ENCODE assay signal across 15 cellular contexts in the genomic region with DNA sequence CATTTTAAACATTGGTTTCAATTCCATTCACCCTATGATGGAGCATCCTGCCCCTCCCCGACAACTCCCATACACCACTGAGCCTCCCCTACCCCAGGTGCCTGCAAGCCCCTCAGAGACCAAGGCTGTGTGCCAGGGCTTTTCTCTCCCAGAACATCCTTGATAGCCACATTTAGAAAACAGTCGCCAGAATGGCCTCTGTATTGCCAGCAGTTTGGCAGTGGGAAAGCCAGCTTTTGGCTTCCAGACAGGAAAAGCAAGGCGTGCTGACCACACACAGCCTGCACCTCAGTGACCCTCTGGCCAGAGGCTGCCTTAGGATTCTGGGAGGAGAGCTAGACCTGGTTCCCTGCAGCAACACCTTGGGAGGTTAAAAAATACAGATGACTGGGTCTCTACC. TPM values are rescaled to one million over a fixed set of nuclear protein-coding genes. Genes with fewer than 3 reads are reported as not detected.
DNase-seq lines count a peak whose midpoint lies in the region; ATAC-seq and TF ChIP-seq lines count a peak whose summit lies in the region.
"Had no signal": no experiment of that assay in that cellular context is flagged by ENCODE, and none has a peak within 500 bp of the region (broad histone marks: within the 10 kb centered on the region; RNA-seq: fewer than 3 reads in every experiment).

No MANE protein-coding gene starts in this region.

- no peak for TF ChIP-seq EP300 in sigmoid colon (IDR thresholded peaks at IDR 0.05)

- DNase-seq in ELR (ENCODE audit: low read depth), result peak; percentile 30
- DNase-seq in adipocyte (ENCODE audit: low read depth), result no peak
- DNase-seq in fibroblast of mammary gland (ENCODE audit: low read depth), result peak; percentile 69
- DNase-seq in sigmoid colon, result no peak
- no peak for DNase-seq in activated T-cell treated with anti-CD3 and anti-CD28 coated beads, Interleukin-2, amount 50 U/mL, for 72 hours
- no peak for DNase-seq in naive thymus-derived CD4-positive, alpha-beta T cell
- no peak for DNase-seq in T-helper 2 cell
- DNase-seq: activated CD4-positive, alpha-beta memory T cell treated with anti-CD3 and anti-CD28 coated beads, Interleukin-2, amount 10 ng/mL, durations not matched to agents 7 days and 5 days; DMS79; NCI-H187; NCI-H774; pancreas; SHP77 had no signal

- 79 to 81% methylated on average over 3 of the region's 3 CpGs for WGBS in sigmoid colon, 2 donors

- H3K9me3 ChIP-seq in adipocyte (ENCODE audit: control insufficient read depth, low read length) (no peaks in the 10 kb centered on the region), sigmoid colon (no peaks in the 10 kb centered on the region)
- H3K9me3 ChIP-seq in naive thymus-derived CD4-positive, alpha-beta T cell (ENCODE audit: control insufficient read depth in 2 of 3, low read length in 3 of 3), result no peaks in the 10 kb centered on the region
- H3K9me3 ChIP-seq: BLaER1, pancreas had no signal

- no peak overlapping the region for H3K4me3 Mint-ChIP-seq in activated T-cell treated with anti-CD3 and anti-CD28 coated beads, Interleukin-2, amount 50 U/mL, for 72 hours
- no peak overlapping the region for H3K4me3 Mint-ChIP-seq in naive thymus-derived CD4-positive, alpha-beta T cell
- H3K4me3 Mint-ChIP-seq: activated CD4-positive, alpha-beta memory T cell treated with anti-CD3 and anti-CD28 coated beads, Interleukin-2, amount 10 ng/mL, durations not matched to agents 7 days and 5 days had no signal

- intact Hi-C loops in sigmoid colon (cut with DNase I), result no loop called here
- intact Hi-C loops in naive thymus-derived CD4-positive, alpha-beta T cell (cut with micrococcal nuclease), result no loop called here

- no peak for ATAC-seq in HG03097 (IDR thresholded peaks at IDR 0.05; ENCODE audit: low FRiP score, unreplicated experiment)
- no peak for ATAC-seq in activated T-cell treated with anti-CD3 and anti-CD28 coated beads, Interleukin-2, amount 50 U/mL, for 72 hours (replicated peaks in 1 of 2)
- ATAC-seq in naive thymus-derived CD4-positive, alpha-beta T cell, result no peak

- H3K27me3 Mint-ChIP-seq in activated T-cell treated with anti-CD3 and anti-CD28 coated beads, Interleukin-2, amount 50 U/mL, for 72 hours (ENCODE audit: low read depth), result peaks cover 24% of the 10 kb centered on the region
- peaks cover 4 to 23% (median 10%) of the 10 kb centered on the region in 5 donors for H3K27me3 Mint-ChIP-seq in naive thymus-derived CD4-positive, alpha-beta T cell

- H3K27me3 ChIP-seq in adipocyte (replicated peaks; ENCODE audit: control insufficient read depth, insufficient read depth, low read length) (no peaks in the 10 kb centered on the region), sigmoid colon (no peaks in the 10 kb centered on the region)
- no peaks in the 10 kb centered on the region for H3K27me3 ChIP-seq in naive thymus-derived CD4-positive, alpha-beta T cell (ENCODE audit: control insufficient read depth in 2 of 2, insufficient read depth in 2 of 2, low read length in 2 of 2)
- H3K27me3 ChIP-seq: BLaER1, pancreas had no signal

- no peaks in the 10 kb centered on the region for H3K9me3 Mint-ChIP-seq in activated T-cell treated with anti-CD3 and anti-CD28 coated beads, Interleukin-2, amount 50 U/mL, for 72 hours
- H3K9me3 Mint-ChIP-seq in naive thymus-derived CD4-positive, alpha-beta T cell, result peaks cover 0 to 5% (median 0%) of the 10 kb centered on the region in 11 donors

- peak overlapping the region; percentile 79 to 88 (median 86) for H3K27ac ChIP-seq in sigmoid colon
- H3K27ac ChIP-seq in naive thymus-derived CD4-positive, alpha-beta T cell (ENCODE audit: low read depth, low read length), result no peak overlapping the region
- H3K27ac ChIP-seq: BLaER1, pancreas had no signal

- H3K27ac Mint-ChIP-seq in activated T-cell treated with anti-CD3 and anti-CD28 coated beads, Interleukin-2, amount 50 U/mL, for 72 hours, result no peak overlapping the region
- no peak overlapping the region for H3K27ac Mint-ChIP-seq in naive thymus-derived CD4-positive, alpha-beta T cell
- H3K27ac Mint-ChIP-seq: activated CD4-positive, alpha-beta memory T cell treated with anti-CD3 and anti-CD28 coated beads, Interleukin-2, amount 10 ng/mL, durations not matched to agents 7 days and 5 days had no signal

- H3K36me3 ChIP-seq in adipocyte (ENCODE audit: control insufficient read depth, insufficient read depth, low read length, severe bottlenecking) (no peaks in the 10 kb centered on the region), sigmoid colon (no peaks in the 10 kb centered on the region)
- H3K36me3 ChIP-seq in naive thymus-derived CD4-positive, alpha-beta T cell (ENCODE audit: control insufficient read depth in 2 of 3, insufficient read depth in 3 of 3, low read length in 3 of 3), result no peaks in the 10 kb centered on the region
- H3K36me3 ChIP-seq: BLaER1, pancreas had no signal

- TF ChIP-seq CTCF in fibroblast of mammary gland (conservative IDR thresholded peaks at IDR 0.05; ENCODE audit: control insufficient read depth, insufficient read depth, low read depth, low read length) (no peak), sigmoid colon (IDR thresholded peaks at IDR 0.05) (no peak)

- TF ChIP-seq POLR2A in sigmoid colon (IDR thresholded peaks at IDR 0.05), result no peak

- peak overlapping the region; percentile 69 for H3K9ac ChIP-seq in adipocyte (ENCODE audit: low read length)
- H3K9ac ChIP-seq: BLaER1 had no signal

- no peak overlapping the region for H3K4me3 ChIP-seq in adipocyte (ENCODE audit: low read length)
- no peak overlapping the region for H3K4me3 ChIP-seq in fibroblast of mammary gland (ENCODE audit: control insufficient read depth, low read depth, low read length)
- no peak overlapping the region for H3K4me3 ChIP-seq in sigmoid colon
- H3K4me3 ChIP-seq in naive thymus-derived CD4-positive, alpha-beta T cell (ENCODE audit: low read length), result no peak overlapping the region
- H3K4me3 ChIP-seq: BLaER1, pancreas had no signal

- POLR2A ChIA-PET in naive thymus-derived CD4-positive, alpha-beta T cell (lab: Charles Lee), result no interaction called here

- H3K4me1 Mint-ChIP-seq in activated T-cell treated with anti-CD3 and anti-CD28 coated beads, Interleukin-2, amount 50 U/mL, for 72 hours (ENCODE audit: low read depth), result peaks cover 14% of the 10 kb centered on the region
- H3K4me1 Mint-ChIP-seq in naive thymus-derived CD4-positive, alpha-beta T cell, result peaks cover 0 to 16% (median 5%) of the 10 kb centered on the region in 7 donors

- H3K4me1 ChIP-seq in adipocyte (ENCODE audit: control insufficient read depth, insufficient read depth, low read length), result peaks cover 37% of the 10 kb centered on the region
- H3K4me1 ChIP-seq in sigmoid colon, result peaks cover 0 to 27% (median 10%) of the 10 kb centered on the region in 4 donors
- H3K4me1 ChIP-seq in naive thymus-derived CD4-positive, alpha-beta T cell (ENCODE audit: control insufficient read depth in 2 of 2, insufficient read depth in 2 of 2, low read length in 2 of 2), result no peaks in the 10 kb centered on the region
- H3K4me1 ChIP-seq: pancreas had no signal

- CTCF ChIA-PET in naive thymus-derived CD4-positive, alpha-beta T cell (lab: Charles Lee), result no interaction called here

- H3K36me3 Mint-ChIP-seq in activated T-cell treated with anti-CD3 and anti-CD28 coated beads, Interleukin-2, amount 50 U/mL, for 72 hours (ENCODE audit: insufficient read depth in 2 of 2), result no peaks in the 10 kb centered on the region
- H3K36me3 Mint-ChIP-seq in naive thymus-derived CD4-positive, alpha-beta T cell, result peaks cover 0 to 5% (median 0%) of the 10 kb centered on the region in 5 donors

RNA-seq across cellular contexts. Expression of a gene that starts 18.2 kb away (rescaled TPM):
- 10 to 100 TPM in 1 of 4 donors, 1 to 10 TPM in 3; 3.9 to 57.3 (median 4.6) TPM for total RNA-seq in sigmoid colon
- 1 to 10 TPM; 1.8 to 8.3 (median 2.8) TPM for polyA plus RNA-seq in sigmoid colon
- 1 to 10 TPM; 4.6 TPM for total RNA-seq in activated T-cell treated with anti-CD3 and anti-CD28 coated beads, Interleukin-2, amount 50 U/mL, for 72 hours
- total RNA-seq in naive thymus-derived CD4-positive, alpha-beta T cell, result 1 to 10 TPM in 1 of 5 experiments, under 1 TPM in 1, not detected in 3; 0.17 to 1.1 TPM
- polyA plus RNA-seq in naive thymus-derived CD4-positive, alpha-beta T cell, result not detected

Comparison
In these comparisons a context has a peak if more than half of its experiments do, and no peak if none do; other contexts are left out.
1. DNase-seq: peak in ELR (single experiment) and fibroblast of mammary gland (single experiment); none in adipocyte (single experiment), sigmoid colon (single experiment), activated T-cell treated with anti-CD3 and anti-CD28 coated beads, Interleukin-2, amount 50 U/mL, for 72 hours (0 of 2), naive thymus-derived CD4-positive, alpha-beta T cell (0 of 9) and T-helper 2 cell (0 of 5).